Comparison of ENCODE assay signal across 37 cellular contexts in the genomic region with DNA sequence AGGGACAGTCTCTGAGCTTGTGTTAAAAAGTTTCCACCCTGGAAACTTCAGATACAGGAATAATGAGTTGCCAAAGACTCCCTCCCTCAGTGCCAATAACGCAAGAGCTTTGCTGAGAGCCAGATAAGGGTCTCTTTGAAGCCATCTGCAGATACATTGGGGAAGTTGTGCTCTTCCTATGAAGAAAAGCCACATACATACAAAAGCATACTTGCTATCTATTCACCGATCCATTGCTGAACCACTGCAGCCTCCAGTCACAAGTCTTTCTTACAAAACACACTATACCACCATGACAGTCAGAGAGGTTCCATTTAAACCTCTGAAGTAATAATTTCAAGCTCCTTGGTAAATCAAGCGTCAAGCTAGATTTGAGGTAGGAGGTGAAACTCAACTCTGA. TPM values are rescaled to one million over a fixed set of nuclear protein-coding genes. Genes with fewer than 3 reads are reported as not detected.
"Had no signal": no experiment of that assay in that cellular context is flagged by ENCODE, and none has a peak within 500 bp of the region (broad histone marks: within the 10 kb centered on the region; RNA-seq: fewer than 3 reads in every experiment).

No MANE protein-coding gene starts in this region.

- H3K36me3 Mint-ChIP-seq: activated CD8-positive, alpha-beta memory T cell treated with anti-CD3 and anti-CD28 coated beads, Interleukin-2, amount 10 ng/mL, durations not matched to agents 7 days and 5 days; activated naive CD4-positive, alpha-beta T cell treated with anti-CD3 and anti-CD28 coated beads, Interleukin-2, amount 10 ng/mL, durations not matched to agents 7 days and 5 days; activated naive CD4-positive, alpha-beta T cell treated with anti-CD3 and anti-CD28 coated beads, Interleukin-2, amount 50 U/mL, for 24 hours had no signal

- DNase-seq: activated B cell treated with CpG ODN at 0.5 μM for 24 hours; activated CD4-positive, alpha-beta memory T cell treated with anti-CD3 and anti-CD28 coated beads, Interleukin-2, amount 10 ng/mL, durations not matched to agents 7 days and 5 days; activated CD4-positive, alpha-beta T cell treated with anti-CD3 and anti-CD28 coated beads for 4 hours; activated CD4-positive, alpha-beta T cell treated with anti-CD3 and anti-CD28 coated beads, Interleukin-2, amount 10 ng/mL, durations not matched to agents 24 days and 14 days; activated CD4-positive, alpha-beta T cell treated with anti-CD3 and anti-CD28 coated beads, Interleukin-2, amount 50 U/mL, for 1 hour; activated CD4-positive, alpha-beta T cell treated with anti-CD3 and anti-CD28 coated beads, Interleukin-2, amount 50 U/mL, for 4 hours; activated CD4-positive, CD25-positive, alpha-beta regulatory T cell treated with anti-CD3 and anti-CD28 coated beads, Interleukin-2, amount 50 U/mL, for 72 hours; activated CD8-positive, alpha-beta memory T cell treated with anti-CD3 and anti-CD28 coated beads for 24 hours; activated CD8-positive, alpha-beta memory T cell treated with anti-CD3 and anti-CD28 coated beads, Interleukin-2, amount 10 ng/mL, durations not matched to agents 7 days and 5 days; activated CD8-positive, alpha-beta memory T cell treated with anti-CD3 and anti-CD28 coated beads, Interleukin-2, amount 50 U/mL, for 48 hours; activated CD8-positive, alpha-beta T cell treated with anti-CD3 and anti-CD28 coated beads, Interleukin-2, amount 10 ng/mL, durations not matched to agents 7 days and 5 days; activated effector memory CD4-positive, alpha-beta T cell treated with Interleukin-2 at 50 U/mL for 16 hours; activated gamma-delta T cell; activated naive CD4-positive, alpha-beta T cell treated with anti-CD3 and anti-CD28 coated beads, Interleukin-2, amount 10 ng/mL, durations not matched to agents 7 days and 5 days; activated naive CD4-positive, alpha-beta T cell treated with Interleukin-2 at 50 U/mL for 16 hours; activated naive CD8-positive, alpha-beta T cell treated with anti-CD3 and anti-CD28 coated beads, Interleukin-2, amount 10 ng/mL, durations not matched to agents 7 days and 5 days; activated naive CD8-positive, alpha-beta T cell treated with anti-CD3 and anti-CD28 coated beads, Interleukin-2, amount 50 U/mL, for 24 hours; activated T-cell treated with anti-CD3 and anti-CD28 coated beads, Interleukin-2, amount 50 U/mL, for 24 hours; activated T-cell treated with anti-CD3 and anti-CD28 coated beads, Interleukin-2, amount 50 U/mL, for 48 hours; aorta; body of pancreas; brain microvascular endothelial cell; caudate nucleus; cerebellar nuclear complex; T-helper 9 cell had no signal

- H3K36me3 ChIP-seq: brain microvascular endothelial cell, breast epithelium, cardiac muscle cell had no signal

- H3K9me3 ChIP-seq: body of pancreas, breast epithelium had no signal

- H3K4me3 ChIP-seq: body of pancreas, breast epithelium, cardiac muscle cell had no signal

- H3K27me3 ChIP-seq: body of pancreas, brain microvascular endothelial cell, breast epithelium, cardiac muscle cell had no signal

- ATAC-seq: activated CD8-positive, alpha-beta memory T cell treated with anti-CD3 and anti-CD28 coated beads, Interleukin-2, amount 10 ng/mL, durations not matched to agents 7 days and 5 days; activated CD8-positive, alpha-beta T cell treated with anti-CD3 and anti-CD28 coated beads, Interleukin-2, amount 10 ng/mL, durations not matched to agents 7 days and 5 days; activated naive CD8-positive, alpha-beta T cell treated with anti-CD3 and anti-CD28 coated beads, Interleukin-2, amount 50 U/mL, for 24 hours; body of pancreas had no signal

- H3K4me3 Mint-ChIP-seq: activated B cell treated with CpG ODN at 0.5 μM for 24 hours; activated CD4-positive, alpha-beta memory T cell treated with anti-CD3 and anti-CD28 coated beads, Interleukin-2, amount 10 ng/mL, durations not matched to agents 7 days and 5 days; activated CD4-positive, alpha-beta T cell treated with anti-CD3 and anti-CD28 coated beads, Interleukin-2, amount 10 ng/mL, durations not matched to agents 24 days and 14 days; activated CD8-positive, alpha-beta memory T cell treated with anti-CD3 and anti-CD28 coated beads, Interleukin-2, amount 10 ng/mL, durations not matched to agents 7 days and 5 days; activated CD8-positive, alpha-beta T cell treated with anti-CD3 and anti-CD28 coated beads, Interleukin-2, amount 10 ng/mL, durations not matched to agents 7 days and 5 days; activated naive CD4-positive, alpha-beta T cell treated with anti-CD3 and anti-CD28 coated beads, Interleukin-2, amount 10 ng/mL, durations not matched to agents 7 days and 5 days; activated naive CD4-positive, alpha-beta T cell treated with anti-CD3 and anti-CD28 coated beads, Interleukin-2, amount 50 U/mL, for 24 hours; activated naive CD8-positive, alpha-beta T cell; activated naive CD8-positive, alpha-beta T cell treated with anti-CD3 and anti-CD28 coated beads, Interleukin-2, amount 10 ng/mL, durations not matched to agents 7 days and 5 days; activated naive CD8-positive, alpha-beta T cell treated with anti-CD3 and anti-CD28 coated beads, Interleukin-2, amount 50 U/mL, for 24 hours; activated T-cell treated with anti-CD3 and anti-CD28 coated beads, Interleukin-2, amount 50 U/mL, for 24 hours; central memory CD8-positive, alpha-beta T cell; T-helper 1 cell treated with Interleukin-12 subunit alpha and Interleukin-12 subunit beta and Interleukin-4 antibody, amounts not matched to agents 30 μg/mL and 1 μg/mL, for 36 hours; T-helper 2 cell treated with Interferon-gamma antibody and Interleukin-4, amounts not matched to agents 5 μg/mL and 100 μg/mL, for 36 hours had no signal

- H3K27ac ChIP-seq: body of pancreas, brain microvascular endothelial cell, breast epithelium, cardiac muscle cell, VCaP had no signal

- H3K27me3 Mint-ChIP-seq: activated naive CD4-positive, alpha-beta T cell treated with anti-CD3 and anti-CD28 coated beads, Interleukin-2, amount 50 U/mL, for 24 hours; activated naive CD8-positive, alpha-beta T cell; activated naive CD8-positive, alpha-beta T cell treated with anti-CD3 and anti-CD28 coated beads, Interleukin-2, amount 50 U/mL, for 24 hours; activated T-cell treated with anti-CD3 and anti-CD28 coated beads, Interleukin-2, amount 50 U/mL, for 24 hours; central memory CD8-positive, alpha-beta T cell had no signal

- H3K27ac Mint-ChIP-seq: activated B cell treated with CpG ODN at 0.5 μM for 24 hours; activated CD4-positive, alpha-beta memory T cell treated with anti-CD3 and anti-CD28 coated beads, Interleukin-2, amount 10 ng/mL, durations not matched to agents 7 days and 5 days; activated CD4-positive, alpha-beta T cell treated with anti-CD3 and anti-CD28 coated beads, Interleukin-2, amount 10 ng/mL, durations not matched to agents 24 days and 14 days; activated CD8-positive, alpha-beta memory T cell treated with anti-CD3 and anti-CD28 coated beads, Interleukin-2, amount 10 ng/mL, durations not matched to agents 7 days and 5 days; activated CD8-positive, alpha-beta T cell treated with anti-CD3 and anti-CD28 coated beads, Interleukin-2, amount 10 ng/mL, durations not matched to agents 7 days and 5 days; activated naive CD4-positive, alpha-beta T cell treated with anti-CD3 and anti-CD28 coated beads, Interleukin-2, amount 10 ng/mL, durations not matched to agents 7 days and 5 days; activated naive CD4-positive, alpha-beta T cell treated with anti-CD3 and anti-CD28 coated beads, Interleukin-2, amount 50 U/mL, for 24 hours; activated naive CD8-positive, alpha-beta T cell; activated naive CD8-positive, alpha-beta T cell treated with anti-CD3 and anti-CD28 coated beads, Interleukin-2, amount 10 ng/mL, durations not matched to agents 7 days and 5 days; activated naive CD8-positive, alpha-beta T cell treated with anti-CD3 and anti-CD28 coated beads, Interleukin-2, amount 50 U/mL, for 24 hours; activated T-cell treated with anti-CD3 and anti-CD28 coated beads, Interleukin-2, amount 50 U/mL, for 24 hours; activated T-helper 2 cell treated with anti-CD3 and anti-CD28 coated beads, Interferon-gamma antibody, Interleukin-2, Interleukin-4, amounts not matched to agents 10 μg/mL and 5 μg/mL and 100 μg/mL, durations not matched to agents 14 hours and 24 hours and 36 hours; T-helper 1 cell treated with Interleukin-12 subunit alpha and Interleukin-12 subunit beta and Interleukin-4 antibody, amounts not matched to agents 30 μg/mL and 1 μg/mL, for 36 hours; T-helper 2 cell treated with Interferon-gamma antibody and Interleukin-4, amounts not matched to agents 5 μg/mL and 100 μg/mL, for 36 hours had no signal

- H3K4me1 Mint-ChIP-seq: activated B cell treated with CpG ODN at 0.5 μM for 24 hours; activated CD4-positive, alpha-beta memory T cell treated with anti-CD3 and anti-CD28 coated beads, Interleukin-2, amount 10 ng/mL, durations not matched to agents 7 days and 5 days; activated CD8-positive, alpha-beta memory T cell treated with anti-CD3 and anti-CD28 coated beads, Interleukin-2, amount 10 ng/mL, durations not matched to agents 7 days and 5 days; activated naive CD4-positive, alpha-beta T cell treated with anti-CD3 and anti-CD28 coated beads, Interleukin-2, amount 10 ng/mL, durations not matched to agents 7 days and 5 days; activated naive CD8-positive, alpha-beta T cell treated with anti-CD3 and anti-CD28 coated beads, Interleukin-2, amount 10 ng/mL, durations not matched to agents 7 days and 5 days; activated naive CD8-positive, alpha-beta T cell treated with anti-CD3 and anti-CD28 coated beads, Interleukin-2, amount 50 U/mL, for 24 hours; central memory CD8-positive, alpha-beta T cell had no signal

- H3K9me3 Mint-ChIP-seq: activated B cell treated with CpG ODN at 0.5 μM for 24 hours; activated naive CD4-positive, alpha-beta T cell treated with anti-CD3 and anti-CD28 coated beads, Interleukin-2, amount 50 U/mL, for 24 hours; activated naive CD8-positive, alpha-beta T cell treated with anti-CD3 and anti-CD28 coated beads, Interleukin-2, amount 50 U/mL, for 24 hours; activated T-cell treated with anti-CD3 and anti-CD28 coated beads, Interleukin-2, amount 50 U/mL, for 24 hours; activated T-helper 2 cell treated with anti-CD3 and anti-CD28 coated beads, Interferon-gamma antibody, Interleukin-2, Interleukin-4, amounts not matched to agents 10 μg/mL and 5 μg/mL and 100 μg/mL, durations not matched to agents 14 hours and 24 hours and 36 hours; T-helper 1 cell treated with Interleukin-12 subunit alpha and Interleukin-12 subunit beta and Interleukin-4 antibody, amounts not matched to agents 30 μg/mL and 1 μg/mL, for 36 hours; T-helper 2 cell treated with Interferon-gamma antibody and Interleukin-4, amounts not matched to agents 5 μg/mL and 100 μg/mL, for 36 hours had no signal

- H3K4me1 ChIP-seq: body of pancreas, breast epithelium had no signal

RNA-seq across cellular contexts. Expression of a gene that starts 10.0 kb away (rescaled TPM):
- total RNA-seq: activated B cell treated with CpG ODN at 0.5 μM for 24 hours; activated CD4-positive, alpha-beta memory T cell treated with anti-CD3 and anti-CD28 coated beads, Interleukin-2, amount 10 ng/mL, durations not matched to agents 7 days and 5 days; activated CD4-positive, alpha-beta T cell treated with anti-CD3 and anti-CD28 coated beads, Interleukin-2, amount 10 ng/mL, durations not matched to agents 24 days and 14 days; activated CD8-positive, alpha-beta memory T cell treated with anti-CD3 and anti-CD28 coated beads, Interleukin-2, amount 10 ng/mL, durations not matched to agents 7 days and 5 days; activated CD8-positive, alpha-beta T cell treated with anti-CD3 and anti-CD28 coated beads, Interleukin-2, amount 10 ng/mL, durations not matched to agents 7 days and 5 days; activated naive CD8-positive, alpha-beta T cell treated with anti-CD3 and anti-CD28 coated beads, Interleukin-2, amount 10 ng/mL, durations not matched to agents 7 days and 5 days; activated T-helper 2 cell treated with anti-CD3 and anti-CD28 coated beads, Interferon-gamma antibody, Interleukin-2, Interleukin-4, amounts not matched to agents 10 μg/mL and 5 μg/mL and 100 μg/mL, durations not matched to agents 14 hours and 24 hours and 36 hours; aorta; astrocyte; body of pancreas; breast epithelium; cardiac muscle cell; chondrocyte had no signal
- polyA plus RNA-seq: adipose tissue, aorta, cardiac muscle cell had no signal

RNA-seq across cellular contexts. Expression of a gene that starts 55.3 kb away (rescaled TPM):
- total RNA-seq: activated B cell treated with CpG ODN at 0.5 μM for 24 hours, astrocyte, body of pancreas, cardiac muscle cell, chondrocyte had no signal
- polyA plus RNA-seq: cardiac muscle cell had no signal
